In genomic region chr14:43914041-43914693, GRCh38 we compare ENCODE assay signal across 25 cellular contexts.
"Had no signal": no experiment of that assay in that cellular context is flagged by ENCODE, and none has a peak within 500 bp of the region (broad histone marks: within the 10 kb centered on the region; RNA-seq: fewer than 3 reads in every experiment).

No MANE protein-coding gene starts in this region.

- H3K36me3 ChIP-seq: ascending aorta, left lung, transverse colon had no signal

- H3K4me3 Mint-ChIP-seq: activated CD4-positive, alpha-beta memory T cell treated with anti-CD3 and anti-CD28 coated beads, Interleukin-2, amount 10 ng/mL, durations not matched to agents 7 days and 5 days; activated CD4-positive, alpha-beta T cell treated with anti-CD3 and anti-CD28 coated beads, Interleukin-2, amount 10 ng/mL, durations not matched to agents 7 days and 5 days; activated naive CD4-positive, alpha-beta T cell treated with anti-CD3 and anti-CD28 coated beads, Interleukin-2, amount 10 ng/mL, durations not matched to agents 7 days and 5 days; activated naive CD8-positive, alpha-beta T cell treated with anti-CD3 and anti-CD28 coated beads, Interleukin-2, amount 10 ng/mL, durations not matched to agents 7 days and 5 days; activated T-cell treated with anti-CD3 and anti-CD28 coated beads, Interleukin-2, amount 50 U/mL, for 24 hours; brain; effector memory CD8-positive, alpha-beta T cell; mesothelial cell of epicardium; naive thymus-derived CD4-positive, alpha-beta T cell had no signal

- H3K27me3 Mint-ChIP-seq: activated CD4-positive, alpha-beta memory T cell treated with anti-CD3 and anti-CD28 coated beads, Interleukin-2, amount 10 ng/mL, durations not matched to agents 7 days and 5 days; activated CD4-positive, alpha-beta T cell treated with anti-CD3 and anti-CD28 coated beads, Interleukin-2, amount 10 ng/mL, durations not matched to agents 7 days and 5 days; activated naive CD4-positive, alpha-beta T cell treated with anti-CD3 and anti-CD28 coated beads, Interleukin-2, amount 10 ng/mL, durations not matched to agents 7 days and 5 days; activated naive CD8-positive, alpha-beta T cell treated with anti-CD3 and anti-CD28 coated beads, Interleukin-2, amount 10 ng/mL, durations not matched to agents 7 days and 5 days; activated T-cell treated with anti-CD3 and anti-CD28 coated beads, Interleukin-2, amount 50 U/mL, for 24 hours; effector memory CD8-positive, alpha-beta T cell; naive thymus-derived CD4-positive, alpha-beta T cell had no signal

- H3K27me3 ChIP-seq: ascending aorta, left lung, transverse colon had no signal

- ATAC-seq: effector memory CD8-positive, alpha-beta T cell; left lung; naive thymus-derived CD4-positive, alpha-beta T cell had no signal

- DNase-seq: activated CD4-positive, alpha-beta memory T cell treated with anti-CD3 and anti-CD28 coated beads, Interleukin-2, amount 10 ng/mL, durations not matched to agents 7 days and 5 days; activated CD4-positive, alpha-beta T cell treated with anti-CD3 and anti-CD28 coated beads, Interleukin-2, amount 10 ng/mL, durations not matched to agents 7 days and 5 days; activated CD4-positive, CD25-positive, alpha-beta regulatory T cell treated with anti-CD3 and anti-CD28 coated beads, Interleukin-2, amount 50 U/mL, for 72 hours; activated CD8-positive, alpha-beta memory T cell treated with anti-CD3 and anti-CD28 coated beads, Interleukin-2, amount 50 U/mL, for 48 hours; activated gamma-delta T cell; activated naive CD4-positive, alpha-beta T cell treated with anti-CD3 and anti-CD28 coated beads, Interleukin-2, amount 10 ng/mL, durations not matched to agents 7 days and 5 days; activated naive CD8-positive, alpha-beta T cell treated with anti-CD3 and anti-CD28 coated beads, Interleukin-2, amount 10 ng/mL, durations not matched to agents 7 days and 5 days; activated T-cell treated with anti-CD3 and anti-CD28 coated beads, Interleukin-2, amount 50 U/mL, for 24 hours; caudate nucleus; cortex of kidney; effector memory CD8-positive, alpha-beta T cell; foreskin fibroblast; head of caudate nucleus; kidney glomerular epithelial cell; naive thymus-derived CD4-positive, alpha-beta T cell; occipital lobe; stimulated activated CD4-positive, alpha-beta T cell treated with anti-CD3 and anti-CD28 coated beads, Interleukin-2, amount 100 ng/mL, for 48 hours; stimulated activated naive CD4-positive, alpha-beta T cell treated with Interleukin-2 at 50 U/mL for 16 hours; T-helper 2 cell; transverse colon had no signal

- H3K9ac ChIP-seq: parathyroid adenoma had no signal

- H2AFZ ChIP-seq: parathyroid adenoma had no signal

- H3K4me3 ChIP-seq: ascending aorta, left lung, transverse colon had no signal

- H3K9me3 ChIP-seq: ascending aorta, transverse colon had no signal

- H3K36me3 Mint-ChIP-seq: activated naive CD4-positive, alpha-beta T cell treated with anti-CD3 and anti-CD28 coated beads, Interleukin-2, amount 10 ng/mL, durations not matched to agents 7 days and 5 days; activated naive CD8-positive, alpha-beta T cell treated with anti-CD3 and anti-CD28 coated beads, Interleukin-2, amount 10 ng/mL, durations not matched to agents 7 days and 5 days; brain; mesothelial cell of epicardium; naive thymus-derived CD4-positive, alpha-beta T cell had no signal

- H3K4me1 ChIP-seq: ascending aorta, left lung, parathyroid adenoma, transverse colon had no signal

- H3K27ac Mint-ChIP-seq: activated CD4-positive, alpha-beta memory T cell treated with anti-CD3 and anti-CD28 coated beads, Interleukin-2, amount 10 ng/mL, durations not matched to agents 7 days and 5 days; activated CD4-positive, alpha-beta T cell treated with anti-CD3 and anti-CD28 coated beads, Interleukin-2, amount 10 ng/mL, durations not matched to agents 7 days and 5 days; activated naive CD4-positive, alpha-beta T cell treated with anti-CD3 and anti-CD28 coated beads, Interleukin-2, amount 10 ng/mL, durations not matched to agents 7 days and 5 days; activated naive CD8-positive, alpha-beta T cell treated with anti-CD3 and anti-CD28 coated beads, Interleukin-2, amount 10 ng/mL, durations not matched to agents 7 days and 5 days; activated T-cell treated with anti-CD3 and anti-CD28 coated beads, Interleukin-2, amount 50 U/mL, for 24 hours; brain; effector memory CD8-positive, alpha-beta T cell; mesothelial cell of epicardium; naive thymus-derived CD4-positive, alpha-beta T cell had no signal

- H3K4me1 Mint-ChIP-seq: activated CD4-positive, alpha-beta memory T cell treated with anti-CD3 and anti-CD28 coated beads, Interleukin-2, amount 10 ng/mL, durations not matched to agents 7 days and 5 days; activated CD4-positive, alpha-beta T cell treated with anti-CD3 and anti-CD28 coated beads, Interleukin-2, amount 10 ng/mL, durations not matched to agents 7 days and 5 days; activated naive CD4-positive, alpha-beta T cell treated with anti-CD3 and anti-CD28 coated beads, Interleukin-2, amount 10 ng/mL, durations not matched to agents 7 days and 5 days; activated naive CD8-positive, alpha-beta T cell treated with anti-CD3 and anti-CD28 coated beads, Interleukin-2, amount 10 ng/mL, durations not matched to agents 7 days and 5 days; brain; naive thymus-derived CD4-positive, alpha-beta T cell had no signal

- H3K79me2 ChIP-seq: parathyroid adenoma had no signal

- H3K27ac ChIP-seq: ascending aorta, left lung, parathyroid adenoma, transverse colon had no signal
